13 cellular contexts compared by ENCODE assay signal in the genomic region with DNA sequence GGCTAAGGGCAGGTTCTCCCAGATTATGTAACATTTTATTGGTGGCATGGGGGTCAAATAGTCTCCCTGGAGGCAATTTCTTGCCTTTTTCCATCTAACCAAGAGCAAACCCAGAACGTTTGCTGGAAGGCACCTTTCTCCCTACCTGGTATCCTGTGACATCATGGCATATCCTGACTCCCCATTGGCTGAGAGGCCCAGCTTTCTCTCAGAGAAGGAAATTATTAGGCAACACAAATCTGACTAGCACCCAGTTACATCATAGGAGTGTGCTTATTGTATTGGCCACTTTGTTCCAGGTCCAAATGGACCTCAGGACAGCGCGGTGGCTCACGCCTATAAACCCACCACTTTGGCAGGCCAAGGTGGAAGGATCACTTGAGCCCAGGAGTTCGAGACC. TPM values are rescaled to one million over a fixed set of nuclear protein-coding genes. Genes with fewer than 3 reads are reported as not detected.
A peak's percentile ranks its signal among the peaks of the same experiment; 100 is the strongest.
DNase-seq lines count a peak whose midpoint lies in the region; ATAC-seq and TF ChIP-seq lines count a peak whose summit lies in the region.
"Had no signal": no experiment of that assay in that cellular context is flagged by ENCODE, and none has a peak within 500 bp of the region (broad histone marks: within the 10 kb centered on the region; RNA-seq: fewer than 3 reads in every experiment).

No MANE protein-coding gene starts in this region.

- H3K9me3 Mint-ChIP-seq in stimulated activated effector memory CD8-positive, alpha-beta T cell treated with anti-CD3 and anti-CD28 coated beads, Interleukin-12 subunit alpha, Interleukin-12 subunit beta, amount 100 ng/mL, for 72 hours = no peaks in the 10 kb centered on the region

- intact Hi-C loops in Right ventricle myocardium superior (cut with DNase I) = no loop called here

- H3K36me3 Mint-ChIP-seq in stimulated activated effector memory CD8-positive, alpha-beta T cell treated with anti-CD3 and anti-CD28 coated beads, Interleukin-12 subunit alpha, Interleukin-12 subunit beta, amount 100 ng/mL, for 72 hours = no peaks in the 10 kb centered on the region
- H3K36me3 Mint-ChIP-seq: activated CD8-positive, alpha-beta memory T cell treated with anti-CD3 and anti-CD28 coated beads, Interleukin-2, amount 10 ng/mL, durations not matched to agents 7 days and 5 days had no signal

- DNase-seq in CD1c-positive myeloid dendritic cell (ENCODE audit: extremely low spot score) (peak; percentile 51), GM20000 (ENCODE audit: low spot score) (peak; percentile 62), SKM-1 (lab: John Stamatoyannopoulos, UW; ENCODE audit: unreplicated experiment) (peak; percentile 66), iPS-NIHi11 (ENCODE audit: low spot score) (peak; percentile 44), Right ventricle myocardium superior (no peak)
- DNase-seq in stimulated activated effector memory CD8-positive, alpha-beta T cell treated with anti-CD3 and anti-CD28 coated beads, Interleukin-12 subunit alpha, Interleukin-12 subunit beta, amount 100 ng/mL, for 72 hours (ENCODE audit: low spot score in 2 of 2) = no peak
- DNase-seq in activated effector memory CD4-positive, alpha-beta T cell treated with Interleukin-2 at 50 U/mL for 16 hours = no peak
- DNase-seq: activated CD8-positive, alpha-beta memory T cell treated with anti-CD3 and anti-CD28 coated beads, Interleukin-2, amount 10 ng/mL, durations not matched to agents 7 days and 5 days; NCI-H2171 treated with DMSO at 0.1 percent for 48 hours; stimulated activated CD4-positive, alpha-beta T cell treated with anti-CD3 and anti-CD28 coated beads, Interleukin-15, amount 100 ng/mL, for 24 hours had no signal

- TF ChIP-seq CTCF in GM20000 (IDR thresholded peaks at IDR 0.05; ENCODE audit: extremely low read depth, missing control alignments) = no peak

- peaks cover 10% of the 10 kb centered on the region for H3K4me1 Mint-ChIP-seq in stimulated activated effector memory CD8-positive, alpha-beta T cell treated with anti-CD3 and anti-CD28 coated beads, Interleukin-12 subunit alpha, Interleukin-12 subunit beta, amount 100 ng/mL, for 72 hours

- H3K27ac Mint-ChIP-seq in stimulated activated effector memory CD8-positive, alpha-beta T cell treated with anti-CD3 and anti-CD28 coated beads, Interleukin-12 subunit alpha, Interleukin-12 subunit beta, amount 100 ng/mL, for 72 hours = no peak overlapping the region
- H3K27ac Mint-ChIP-seq: activated CD8-positive, alpha-beta memory T cell treated with anti-CD3 and anti-CD28 coated beads, Interleukin-2, amount 10 ng/mL, durations not matched to agents 7 days and 5 days had no signal

- ATAC-seq in GM19467 (IDR thresholded peaks at IDR 0.05; ENCODE audit: unreplicated experiment) (no peak), Right ventricle myocardium superior (ENCODE audit: poor library complexity) (no peak)
- ATAC-seq in stimulated activated effector memory CD8-positive, alpha-beta T cell treated with anti-CD3 and anti-CD28 coated beads, Interleukin-12 subunit alpha, Interleukin-12 subunit beta, amount 100 ng/mL, for 72 hours = no peak
- ATAC-seq: activated CD8-positive, alpha-beta memory T cell treated with anti-CD3 and anti-CD28 coated beads, Interleukin-2, amount 10 ng/mL, durations not matched to agents 7 days and 5 days had no signal

- H3K4me3 Mint-ChIP-seq in stimulated activated effector memory CD8-positive, alpha-beta T cell treated with anti-CD3 and anti-CD28 coated beads, Interleukin-12 subunit alpha, Interleukin-12 subunit beta, amount 100 ng/mL, for 72 hours = no peak overlapping the region
- H3K4me3 Mint-ChIP-seq: activated CD8-positive, alpha-beta memory T cell treated with anti-CD3 and anti-CD28 coated beads, Interleukin-2, amount 10 ng/mL, durations not matched to agents 7 days and 5 days had no signal

RNA-seq across cellular contexts. Expression of gene NTN5, which starts 13.0 kb away (rescaled TPM):
- total RNA-seq in Right ventricle myocardium superior = not detected

RNA-seq across cellular contexts. Expression of gene CA11, which starts 13.8 kb away (rescaled TPM):
- total RNA-seq in Right ventricle myocardium superior = 7.5 TPM

RNA-seq across cellular contexts. Expression of gene DBP, which starts 22.6 kb away (rescaled TPM):
- total RNA-seq in Right ventricle myocardium superior = 14.5 TPM

RNA-seq across cellular contexts. Expression of gene FUT2, which starts 36.0 kb away (rescaled TPM):
- total RNA-seq in Right ventricle myocardium superior = not detected
- total RNA-seq: activated CD8-positive, alpha-beta memory T cell treated with anti-CD3 and anti-CD28 coated beads, Interleukin-2, amount 10 ng/mL, durations not matched to agents 7 days and 5 days; adrenal gland; osteocyte had no signal

RNA-seq across cellular contexts. Expression of gene SPHK2, which starts 40.5 kb away (rescaled TPM):
- total RNA-seq in Right ventricle myocardium superior = 7.6 TPM

Comparison
In these comparisons a context has a peak if more than half of its experiments do, and no peak if none do; other contexts are left out.
1. DNase-seq: peak in CD1c-positive myeloid dendritic cell (single experiment), GM20000 (single experiment), SKM-1 (single experiment) and iPS-NIHi11 (single experiment); none in Right ventricle myocardium superior (single experiment), stimulated activated effector memory CD8-positive, alpha-beta T cell treated with anti-CD3 and anti-CD28 coated beads, Interleukin-12 subunit alpha, Interleukin-12 subunit beta, amount 100 ng/mL, for 72 hours (0 of 2) and activated effector memory CD4-positive, alpha-beta T cell treated with Interleukin-2 at 50 U/mL for 16 hours (single experiment).